In genomic region chr10:92241158-92241500, GRCh38 we compare ENCODE assay signal across 8 cellular contexts. TPM values are rescaled to one million over a fixed set of nuclear protein-coding genes. Genes with fewer than 3 reads are reported as not detected.
DNase-seq lines count a peak whose midpoint lies in the region; ATAC-seq and TF ChIP-seq lines count a peak whose summit lies in the region.

No MANE protein-coding gene starts in this region.

- peaks cover 5% of the 10 kb centered on the region for H3K36me3 Mint-ChIP-seq in mesothelial cell of epicardium

- no peaks in the 10 kb centered on the region for H3K9me3 ChIP-seq in NT2/D1 (ENCODE audit: insufficient read depth, low read length)
- H3K9me3 ChIP-seq in uterus: no peaks in the 10 kb centered on the region

- ATAC-seq in HG03565 (IDR thresholded peaks at IDR 0.05; ENCODE audit: unreplicated experiment): no peak

- peak overlapping the region; percentile 64 for H3K4me3 ChIP-seq in NT2/D1 (ENCODE audit: insufficient read length, low read depth)
- peak overlapping the region; percentile 60 to 94 (median 81) for H3K4me3 ChIP-seq in dorsolateral prefrontal cortex
- H3K4me3 ChIP-seq in uterus: peak overlapping the region; percentile 51 to 62

- peak overlapping the region; percentile 83 for H3K27ac Mint-ChIP-seq in mesothelial cell of epicardium

- H3K27me3 Mint-ChIP-seq in mesothelial cell of epicardium (ENCODE audit: low read depth): peaks cover 25% of the 10 kb centered on the region

- TF ChIP-seq CTCF in dorsolateral prefrontal cortex (IDR thresholded peaks at IDR 0.05 in 54 of 56, conservative IDR thresholded peaks at IDR 0.05 in 2 of 56; ENCODE audit: low read depth in 1 of 56, partially characterized antibody in 56 of 56) (no peak), mesothelial cell of epicardium (IDR thresholded peaks at IDR 0.05; ENCODE audit: unreplicated experiment) (no peak), uterus (IDR thresholded peaks at IDR 0.05) (no peak)

- H3K27ac ChIP-seq in dorsolateral prefrontal cortex: peak overlapping the region; percentile 87 to 99 (median 97)
- H3K27ac ChIP-seq in uterus: peak overlapping the region; percentile 82

- H3K4me1 ChIP-seq in NT2/D1 (ENCODE audit: insufficient read depth, insufficient read length) (peaks cover 2% of the 10 kb centered on the region), uterus (peaks cover 0 to 4% of the 10 kb centered on the region in 2 donors)

- H3K4me1 Mint-ChIP-seq in mesothelial cell of epicardium: peaks cover 31% of the 10 kb centered on the region

- DNase-seq in ELF-1 (ENCODE audit: low read depth, low spot score) (peak; percentile 74), NT2/D1 (ENCODE audit: low read depth, low spot score) (no peak), dorsolateral prefrontal cortex (peak in 1 of 10 donors; percentile 34), mesothelial cell of epicardium (ENCODE audit: low spot score in 2 of 2, unreplicated experiment in 2 of 2) (no peak), uterus (no peak), NCI-H2081 treated with DMSO at 0.1 percent for 48 hours (lab: John Stamatoyannopoulos, UW) (no peak)
- DNase-seq in central memory CD4-positive, alpha-beta T cell: no peak

- TF ChIP-seq POLR2A in uterus (IDR thresholded peaks at IDR 0.05): no peak

- H3K27me3 ChIP-seq in NT2/D1 (ENCODE audit: insufficient read depth, insufficient read length) (peaks cover 40% of the 10 kb centered on the region), dorsolateral prefrontal cortex (no peaks in the 10 kb centered on the region), uterus (no peaks in the 10 kb centered on the region)

- intact Hi-C loops in dorsolateral prefrontal cortex (cut with DNase I) (loop anchor here (2.0 to 10.0 kb wide), 3 partner anchors 50 to 156 kb away; partner anchors contain the start of genes CPEB3 (in 1 of the 2) and MARCHF5 (in 1 of the 2)), uterus (cut with DNase I; ENCODE audit: low total_unique reads) (no loop called here)

- no peaks in the 10 kb centered on the region for H3K9me3 Mint-ChIP-seq in mesothelial cell of epicardium

- peak overlapping the region; percentile 77 for H3K4me3 Mint-ChIP-seq in mesothelial cell of epicardium

- H3K36me3 ChIP-seq in NT2/D1 (ENCODE audit: insufficient read depth, insufficient read length, low read length) (no peaks in the 10 kb centered on the region), uterus (no peaks in the 10 kb centered on the region)

- H3K9ac ChIP-seq in NT2/D1 (ENCODE audit: insufficient read length, low read depth): no peak overlapping the region

RNA-seq across cellular contexts. Expression of gene CPEB3, which starts 49.7 kb away (rescaled TPM):
- total RNA-seq in dorsolateral prefrontal cortex: 10 to 100 TPM; 22.9 to 71.6 (median 53.0) TPM
- 2.6 to 3.0 TPM (median 2.6 TPM) in 3 replicates for total RNA-seq in mesothelial cell of epicardium
- total RNA-seq in uterus: 1 to 10 TPM; 2.6 to 5.4 (median 3.7) TPM

RNA-seq across cellular contexts. Expression of gene MARCHF5, which starts 49.8 kb away (rescaled TPM):
- total RNA-seq in dorsolateral prefrontal cortex (10 to 100 TPM; 20.9 to 46.0 (median 34.0) TPM), mesothelial cell of epicardium (63.8 to 66.1 TPM (median 65.9 TPM) in 3 replicates), uterus (10 to 100 TPM in 3 of 4 donors, 1 to 10 TPM in 1; 2.8 to 43.7 (median 22.9) TPM)
